7 cellular contexts compared by ENCODE assay signal in the genomic region with DNA sequence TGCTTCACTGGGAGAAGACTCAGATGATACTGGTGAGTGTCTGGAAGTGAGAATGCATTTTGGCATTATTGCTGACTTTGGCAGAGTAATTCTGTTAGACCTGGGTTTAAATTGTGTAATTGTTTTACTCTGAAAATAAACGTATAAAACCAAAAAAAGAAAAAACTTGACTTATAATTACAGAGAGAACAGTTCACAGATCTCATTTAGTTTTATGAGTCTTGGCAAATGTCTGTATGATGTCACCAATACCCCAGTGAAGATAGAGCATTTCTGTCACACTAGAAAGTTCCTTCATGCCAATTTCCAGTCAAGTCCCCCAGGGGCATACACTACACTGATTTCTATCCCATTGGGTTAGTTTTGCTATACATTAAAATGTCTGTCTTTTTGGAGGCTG.
"Had no signal": no experiment of that assay in that cellular context is flagged by ENCODE, and none has a peak within 500 bp of the region (broad histone marks: within the 10 kb centered on the region; RNA-seq: fewer than 3 reads in every experiment).

No MANE protein-coding gene starts in this region.

- H3K4me3 Mint-ChIP-seq: GM23338, H9, HFFc6 had no signal

- DNase-seq: H9, HCEC 1CT, HFFc6, IMR-90, KG1 had no signal

- H3K9me3 Mint-ChIP-seq: HFFc6 had no signal

- H3K4me3 ChIP-seq: GM23338, K562 had no signal

- H2AFZ ChIP-seq: GM23338 had no signal

- H3K27ac Mint-ChIP-seq: GM23338, HFFc6 had no signal

- ATAC-seq: GM23338, K562 had no signal

- H3K4me2 ChIP-seq: GM23338 had no signal

- H3K4me1 Mint-ChIP-seq: H9 had no signal
